ENCODE assay signal across 29 cellular contexts in genomic region chr2:198945496-198945895, GRCh38.
"Had no signal": no experiment of that assay in that cellular context is flagged by ENCODE, and none has a peak within 500 bp of the region (broad histone marks: within the 10 kb centered on the region; RNA-seq: fewer than 3 reads in every experiment).

No MANE protein-coding gene starts in this region.

- H3K27ac ChIP-seq: brain microvascular endothelial cell, gastroesophageal sphincter, WERI-Rb-1 had no signal

- H3K4me3 ChIP-seq: gastroesophageal sphincter had no signal

- ATAC-seq: activated CD4-positive, CD25-positive, alpha-beta regulatory T cell treated with anti-CD3 and anti-CD28 coated beads, Interleukin-2, amount 50 U/mL, for 24 hours; activated CD8-positive, alpha-beta T cell treated with anti-CD3 and anti-CD28 coated beads for 36 hours; activated T-cell treated with anti-CD3 and anti-CD28 coated beads, Interleukin-2, amount 50 U/mL, for 4 hours; activated T-helper 17 cell treated with anti-CD3 and anti-CD28 coated beads, Interleukin-2, amount 50 U/mL, for 72 hours; esophagus mucosa; gastroesophageal sphincter; T-helper 17 cell had no signal

- FAIRE-seq: astrocyte, colon, endometrium, endothelial cell of umbilical vein had no signal

- H3K27me3 ChIP-seq: brain microvascular endothelial cell, gastroesophageal sphincter had no signal

- H3K9me3 ChIP-seq: gastroesophageal sphincter had no signal

- H3K4me1 ChIP-seq: gastroesophageal sphincter had no signal

- DNase-seq: activated B cell treated with CpG ODN at 0.5 μM for 24 hours; activated CD4-positive, alpha-beta T cell treated with anti-CD3 and anti-CD28 coated beads for 48 hours; activated CD4-positive, alpha-beta T cell treated with anti-CD3 and anti-CD28 coated beads, Interleukin-2, amount 50 U/mL, for 1 hour; activated CD4-positive, alpha-beta T cell treated with anti-CD3 and anti-CD28 coated beads, Interleukin-2, amount 50 U/mL, for 48 hours; activated CD8-positive, alpha-beta memory T cell treated with anti-CD3 and anti-CD28 coated beads for 24 hours; activated CD8-positive, alpha-beta T cell treated with anti-CD3 and anti-CD28 coated beads for 36 hours; activated effector memory CD4-positive, alpha-beta T cell treated with Interleukin-2 at 50 U/mL for 16 hours; activated gamma-delta T cell treated with Interleukin-2 at 50 U/mL for 16 hours; activated naive CD4-positive, alpha-beta T cell treated with anti-CD3 and anti-CD28 coated beads, Interleukin-2, amount 50 U/mL, for 16 hours; activated naive CD4-positive, alpha-beta T cell treated with Interleukin-2 at 50 U/mL for 16 hours; activated T-cell treated with anti-CD3 and anti-CD28 coated beads, Interleukin-2, amount 50 U/mL, for 4 hours; amniotic stem cell; anterior cingulate cortex; brain microvascular endothelial cell; caudate nucleus; effector CD8-positive, alpha-beta T cell; foreskin melanocyte; T-helper 1 cell; T-helper 17 cell; T1000; WERI-Rb-1 had no signal

- H3K36me3 ChIP-seq: brain microvascular endothelial cell, gastroesophageal sphincter, WERI-Rb-1 had no signal
